In genomic region chr21:44006656-44007055, GRCh38 we compare ENCODE assay signal across 10 cellular contexts. TPM values are rescaled to one million over a fixed set of nuclear protein-coding genes. Genes with fewer than 3 reads are reported as not detected.
DNase-seq lines count a peak whose midpoint lies in the region; ATAC-seq and TF ChIP-seq lines count a peak whose summit lies in the region.
"Had no signal": no experiment of that assay in that cellular context is flagged by ENCODE, and none has a peak within 500 bp of the region (broad histone marks: within the 10 kb centered on the region; RNA-seq: fewer than 3 reads in every experiment).

No MANE protein-coding gene starts in this region.

- H3K27ac ChIP-seq in RWPE2 (ENCODE audit: poor library complexity, severe bottlenecking) = peak overlapping the region; percentile 99
- H3K27ac ChIP-seq in osteoblast (ENCODE audit: low read depth, low read length) = peak overlapping the region; percentile 78
- H3K27ac ChIP-seq in vagina = peak overlapping the region; percentile 78
- H3K27ac ChIP-seq: cardiac muscle cell had no signal

- H3K4me3 ChIP-seq in RWPE2 (ENCODE audit: severe bottlenecking) (no peak overlapping the region), fibroblast of pulmonary artery (replicated peaks; ENCODE audit: low read depth, low read length) (peak overlapping the region; percentile 4), osteoblast (ENCODE audit: insufficient read depth, low read length) (peak overlapping the region; percentile 1), vagina (no peak overlapping the region)
- H3K4me3 ChIP-seq: cardiac muscle cell had no signal

- no peak for TF ChIP-seq POLR2A in vagina (IDR thresholded peaks at IDR 0.05)

- 0 out of 3 replicates have a peak, but pooled peaks have one; percentile 13 for ATAC-seq in RWPE2 (ENCODE audit: low read depth)

- H3K27me3 ChIP-seq in RWPE2 (ENCODE audit: insufficient read depth, poor library complexity, severe bottlenecking) (no peaks in the 10 kb centered on the region), osteoblast (ENCODE audit: insufficient read depth, low read length) (no peaks in the 10 kb centered on the region), vagina (no peaks in the 10 kb centered on the region)
- H3K27me3 ChIP-seq: cardiac muscle cell had no signal

- H3K36me3 ChIP-seq in RWPE2 (ENCODE audit: low read depth) (no peaks in the 10 kb centered on the region), osteoblast (ENCODE audit: insufficient read depth, low read length) (no peaks in the 10 kb centered on the region), vagina (no peaks in the 10 kb centered on the region)
- H3K36me3 ChIP-seq: cardiac muscle cell had no signal

- intact Hi-C loops in vagina (cut with DNase I) = no loop called here

- peak overlapping the region; percentile 63 for H3K4me2 ChIP-seq in osteoblast (ENCODE audit: insufficient read depth, low read length)

- H3K9me3 ChIP-seq in RWPE2 (ENCODE audit: severe bottlenecking) (no peaks in the 10 kb centered on the region), osteoblast (ENCODE audit: low read depth, low read length) (no peaks in the 10 kb centered on the region), vagina (no peaks in the 10 kb centered on the region)

- no peak for DNase-seq in RWPE2 (ENCODE audit: low spot score)
- peak; percentile 80 for DNase-seq in fibroblast of pulmonary artery (ENCODE audit: low read depth)
- DNase-seq in osteoblast (ENCODE audit: insufficient read length, low spot score, missing footprints) = peak; percentile 89
- no peak for DNase-seq in vagina (ENCODE audit: extremely low spot score in 2 of 2)
- no peak for DNase-seq in activated gamma-delta T cell treated with Interleukin-2 at 50 U/mL for 16 hours
- no peak for DNase-seq in activated CD8-positive, alpha-beta memory T cell treated with anti-CD3 and anti-CD28 coated beads, Interleukin-2, amount 50 U/mL, for 4 hours
- DNase-seq in activated effector memory CD4-positive, alpha-beta T cell treated with anti-CD3 and anti-CD28 coated beads, Interleukin-2, amount 50 U/mL, for 16 hours = no peak
- DNase-seq: DMS79 treated with DMSO at 0.1 percent for 48 hours, NCI-H2227 treated with DMSO at 0.1 percent for 48 hours had no signal

- H2AFZ ChIP-seq in osteoblast (ENCODE audit: low read length) = peak overlapping the region; percentile 42

- no peaks in the 10 kb centered on the region for H4K20me1 ChIP-seq in osteoblast (ENCODE audit: insufficient read depth, low read length)

- H3K4me1 ChIP-seq in RWPE2 (ENCODE audit: insufficient read depth, poor library complexity, severe bottlenecking) (peaks cover 13% of the 10 kb centered on the region), osteoblast (ENCODE audit: insufficient read depth, low read length) (peaks cover 26% of the 10 kb centered on the region), vagina (peaks cover 23% of the 10 kb centered on the region)

- H3K79me2 ChIP-seq in osteoblast (ENCODE audit: insufficient read depth, low read length) = peaks cover 3% of the 10 kb centered on the region

- TF ChIP-seq CTCF in RWPE2 (IDR thresholded peaks at IDR 0.05; ENCODE audit: poor library complexity, severe bottlenecking) (no peak), fibroblast of pulmonary artery (IDR thresholded peaks at IDR 0.05; ENCODE audit: low read length, missing control alignments) (no peak), osteoblast (IDR thresholded peaks at IDR 0.05; ENCODE audit: extremely low read depth, low read depth, low read length) (no peak), vagina (IDR thresholded peaks at IDR 0.05) (no peak)

RNA-seq across cellular contexts. Expression of gene TRAPPC10, which starts 5.5 kb away (rescaled TPM):
- total RNA-seq in osteoblast = 33.0 and 36.2 TPM in 2 replicates
- total RNA-seq in vagina = 22.6 TPM

Comparison
In these comparisons a context has a peak if more than half of its experiments do, and no peak if none do; other contexts are left out.
1. DNase-seq: peak in fibroblast of pulmonary artery (single experiment) and osteoblast (single experiment); none in RWPE2 (single experiment), vagina (0 of 2), activated gamma-delta T cell treated with Interleukin-2 at 50 U/mL for 16 hours (single experiment), activated CD8-positive, alpha-beta memory T cell treated with anti-CD3 and anti-CD28 coated beads, Interleukin-2, amount 50 U/mL, for 4 hours (single experiment) and activated effector memory CD4-positive, alpha-beta T cell treated with anti-CD3 and anti-CD28 coated beads, Interleukin-2, amount 50 U/mL, for 16 hours (single experiment).
2. H3K4me3 ChIP-seq: peak in fibroblast of pulmonary artery (single experiment) and osteoblast (single experiment); none in RWPE2 (single experiment) and vagina (0 of 2).
3. Peak in every context shown above with its lines, with median percentiles within 50 percentile points of each other: H3K27ac ChIP-seq.